1 cellular context compared by ENCODE assay signal in genomic region chr12:57522019-57522886, GRCh38.
TF ChIP-seq lines count a peak whose summit lies in the region.

A gene with protein sequence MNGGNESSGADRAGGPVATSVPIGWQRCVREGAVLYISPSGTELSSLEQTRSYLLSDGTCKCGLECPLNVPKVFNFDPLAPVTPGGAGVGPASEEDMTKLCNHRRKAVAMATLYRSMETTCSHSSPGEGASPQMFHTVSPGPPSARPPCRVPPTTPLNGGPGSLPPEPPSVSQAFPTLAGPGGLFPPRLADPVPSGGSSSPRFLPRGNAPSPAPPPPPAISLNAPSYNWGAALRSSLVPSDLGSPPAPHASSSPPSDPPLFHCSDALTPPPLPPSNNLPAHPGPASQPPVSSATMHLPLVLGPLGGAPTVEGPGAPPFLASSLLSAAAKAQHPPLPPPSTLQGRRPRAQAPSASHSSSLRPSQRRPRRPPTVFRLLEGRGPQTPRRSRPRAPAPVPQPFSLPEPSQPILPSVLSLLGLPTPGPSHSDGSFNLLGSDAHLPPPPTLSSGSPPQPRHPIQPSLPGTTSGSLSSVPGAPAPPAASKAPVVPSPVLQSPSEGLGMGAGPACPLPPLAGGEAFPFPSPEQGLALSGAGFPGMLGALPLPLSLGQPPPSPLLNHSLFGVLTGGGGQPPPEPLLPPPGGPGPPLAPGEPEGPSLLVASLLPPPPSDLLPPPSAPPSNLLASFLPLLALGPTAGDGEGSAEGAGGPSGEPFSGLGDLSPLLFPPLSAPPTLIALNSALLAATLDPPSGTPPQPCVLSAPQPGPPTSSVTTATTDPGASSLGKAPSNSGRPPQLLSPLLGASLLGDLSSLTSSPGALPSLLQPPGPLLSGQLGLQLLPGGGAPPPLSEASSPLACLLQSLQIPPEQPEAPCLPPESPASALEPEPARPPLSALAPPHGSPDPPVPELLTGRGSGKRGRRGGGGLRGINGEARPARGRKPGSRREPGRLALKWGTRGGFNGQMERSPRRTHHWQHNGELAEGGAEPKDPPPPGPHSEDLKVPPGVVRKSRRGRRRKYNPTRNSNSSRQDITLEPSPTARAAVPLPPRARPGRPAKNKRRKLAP (plus strand): TSS chr12:57522824. CDS start chr12:57524304, 1,480 bp downstream.

TF ChIP-seq in HEK293, 187 proteins besides CTCF, POLR2A, EP300 and RAD21 (continued from another document):
- TF ChIP-seq, protein P1, sequence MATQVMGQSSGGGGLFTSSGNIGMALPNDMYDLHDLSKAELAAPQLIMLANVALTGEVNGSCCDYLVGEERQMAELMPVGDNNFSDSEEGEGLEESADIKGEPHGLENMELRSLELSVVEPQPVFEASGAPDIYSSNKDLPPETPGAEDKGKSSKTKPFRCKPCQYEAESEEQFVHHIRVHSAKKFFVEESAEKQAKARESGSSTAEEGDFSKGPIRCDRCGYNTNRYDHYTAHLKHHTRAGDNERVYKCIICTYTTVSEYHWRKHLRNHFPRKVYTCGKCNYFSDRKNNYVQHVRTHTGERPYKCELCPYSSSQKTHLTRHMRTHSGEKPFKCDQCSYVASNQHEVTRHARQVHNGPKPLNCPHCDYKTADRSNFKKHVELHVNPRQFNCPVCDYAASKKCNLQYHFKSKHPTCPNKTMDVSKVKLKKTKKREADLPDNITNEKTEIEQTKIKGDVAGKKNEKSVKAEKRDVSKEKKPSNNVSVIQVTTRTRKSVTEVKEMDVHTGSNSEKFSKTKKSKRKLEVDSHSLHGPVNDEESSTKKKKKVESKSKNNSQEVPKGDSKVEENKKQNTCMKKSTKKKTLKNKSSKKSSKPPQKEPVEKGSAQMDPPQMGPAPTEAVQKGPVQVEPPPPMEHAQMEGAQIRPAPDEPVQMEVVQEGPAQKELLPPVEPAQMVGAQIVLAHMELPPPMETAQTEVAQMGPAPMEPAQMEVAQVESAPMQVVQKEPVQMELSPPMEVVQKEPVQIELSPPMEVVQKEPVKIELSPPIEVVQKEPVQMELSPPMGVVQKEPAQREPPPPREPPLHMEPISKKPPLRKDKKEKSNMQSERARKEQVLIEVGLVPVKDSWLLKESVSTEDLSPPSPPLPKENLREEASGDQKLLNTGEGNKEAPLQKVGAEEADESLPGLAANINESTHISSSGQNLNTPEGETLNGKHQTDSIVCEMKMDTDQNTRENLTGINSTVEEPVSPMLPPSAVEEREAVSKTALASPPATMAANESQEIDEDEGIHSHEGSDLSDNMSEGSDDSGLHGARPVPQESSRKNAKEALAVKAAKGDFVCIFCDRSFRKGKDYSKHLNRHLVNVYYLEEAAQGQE (tag by site-specific recombination; IDR thresholded peaks at IDR 0.05): no peak
- TF ChIP-seq ZNF184 (tag by site-specific recombination; IDR thresholded peaks at IDR 0.05): no peak
- no peak for TF ChIP-seq ZNF548 (tag by site-specific recombination; IDR thresholded peaks at IDR 0.05)
- no peak for TF ChIP-seq ZNF660 (tag by site-specific recombination; IDR thresholded peaks at IDR 0.05)
- no peak for TF ChIP-seq GLI2 (tag by site-specific recombination; IDR thresholded peaks at IDR 0.05; ENCODE audit: borderline replicate concordance, low read depth)
- TF ChIP-seq, protein P2, sequence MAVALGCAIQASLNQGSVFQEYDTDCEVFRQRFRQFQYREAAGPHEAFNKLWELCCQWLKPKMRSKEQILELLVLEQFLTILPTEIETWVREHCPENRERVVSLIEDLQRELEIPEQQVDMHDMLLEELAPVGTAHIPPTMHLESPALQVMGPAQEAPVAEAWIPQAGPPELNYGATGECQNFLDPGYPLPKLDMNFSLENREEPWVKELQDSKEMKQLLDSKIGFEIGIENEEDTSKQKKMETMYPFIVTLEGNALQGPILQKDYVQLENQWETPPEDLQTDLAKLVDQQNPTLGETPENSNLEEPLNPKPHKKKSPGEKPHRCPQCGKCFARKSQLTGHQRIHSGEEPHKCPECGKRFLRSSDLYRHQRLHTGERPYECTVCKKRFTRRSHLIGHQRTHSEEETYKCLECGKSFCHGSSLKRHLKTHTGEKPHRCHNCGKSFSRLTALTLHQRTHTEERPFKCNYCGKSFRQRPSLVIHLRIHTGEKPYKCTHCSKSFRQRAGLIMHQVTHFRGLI (tag by site-specific recombination; IDR thresholded peaks at IDR 0.05): 0 out of 2 replicates have a peak, but pooled peaks have one; percentile 11
- TF ChIP-seq ZIC2 (tag by site-specific recombination; IDR thresholded peaks at IDR 0.05): peak; percentile 60
- no peak for TF ChIP-seq ZNF148 (tag by site-specific recombination; IDR thresholded peaks at IDR 0.05; ENCODE audit: borderline replicate concordance)
- TF ChIP-seq ZNF157 (tag by site-specific recombination; IDR thresholded peaks at IDR 0.05): no peak
- TF ChIP-seq ZNF677 (tag by site-specific recombination; IDR thresholded peaks at IDR 0.05): no peak
- TF ChIP-seq ZNF239 (tag by site-specific recombination; IDR thresholded peaks at IDR 0.05): peak; percentile 12; the same call in 1 of the 2 replicates
- TF ChIP-seq ZNF558 (tag by site-specific recombination; IDR thresholded peaks at IDR 0.05): 0 out of 2 replicates have a peak, but pooled peaks have one; percentile 23
- no peak for TF ChIP-seq ZNF433 (tag by site-specific recombination; IDR thresholded peaks at IDR 0.05; ENCODE audit: low read depth)
- TF ChIP-seq, protein P3, sequence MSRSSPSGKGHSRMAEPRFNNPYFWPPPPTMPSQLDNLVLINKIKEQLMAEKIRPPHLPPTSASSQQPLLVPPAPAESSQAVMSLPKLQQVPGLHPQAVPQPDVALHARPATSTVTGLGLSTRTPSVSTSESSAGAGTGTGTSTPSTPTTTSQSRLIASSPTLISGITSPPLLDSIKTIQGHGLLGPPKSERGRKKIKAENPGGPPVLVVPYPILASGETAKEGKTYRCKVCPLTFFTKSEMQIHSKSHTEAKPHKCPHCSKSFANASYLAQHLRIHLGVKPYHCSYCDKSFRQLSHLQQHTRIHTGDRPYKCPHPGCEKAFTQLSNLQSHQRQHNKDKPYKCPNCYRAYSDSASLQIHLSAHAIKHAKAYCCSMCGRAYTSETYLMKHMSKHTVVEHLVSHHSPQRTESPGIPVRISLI (tag by site-specific recombination; IDR thresholded peaks at IDR 0.05): no peak
- TF ChIP-seq, protein P4, sequence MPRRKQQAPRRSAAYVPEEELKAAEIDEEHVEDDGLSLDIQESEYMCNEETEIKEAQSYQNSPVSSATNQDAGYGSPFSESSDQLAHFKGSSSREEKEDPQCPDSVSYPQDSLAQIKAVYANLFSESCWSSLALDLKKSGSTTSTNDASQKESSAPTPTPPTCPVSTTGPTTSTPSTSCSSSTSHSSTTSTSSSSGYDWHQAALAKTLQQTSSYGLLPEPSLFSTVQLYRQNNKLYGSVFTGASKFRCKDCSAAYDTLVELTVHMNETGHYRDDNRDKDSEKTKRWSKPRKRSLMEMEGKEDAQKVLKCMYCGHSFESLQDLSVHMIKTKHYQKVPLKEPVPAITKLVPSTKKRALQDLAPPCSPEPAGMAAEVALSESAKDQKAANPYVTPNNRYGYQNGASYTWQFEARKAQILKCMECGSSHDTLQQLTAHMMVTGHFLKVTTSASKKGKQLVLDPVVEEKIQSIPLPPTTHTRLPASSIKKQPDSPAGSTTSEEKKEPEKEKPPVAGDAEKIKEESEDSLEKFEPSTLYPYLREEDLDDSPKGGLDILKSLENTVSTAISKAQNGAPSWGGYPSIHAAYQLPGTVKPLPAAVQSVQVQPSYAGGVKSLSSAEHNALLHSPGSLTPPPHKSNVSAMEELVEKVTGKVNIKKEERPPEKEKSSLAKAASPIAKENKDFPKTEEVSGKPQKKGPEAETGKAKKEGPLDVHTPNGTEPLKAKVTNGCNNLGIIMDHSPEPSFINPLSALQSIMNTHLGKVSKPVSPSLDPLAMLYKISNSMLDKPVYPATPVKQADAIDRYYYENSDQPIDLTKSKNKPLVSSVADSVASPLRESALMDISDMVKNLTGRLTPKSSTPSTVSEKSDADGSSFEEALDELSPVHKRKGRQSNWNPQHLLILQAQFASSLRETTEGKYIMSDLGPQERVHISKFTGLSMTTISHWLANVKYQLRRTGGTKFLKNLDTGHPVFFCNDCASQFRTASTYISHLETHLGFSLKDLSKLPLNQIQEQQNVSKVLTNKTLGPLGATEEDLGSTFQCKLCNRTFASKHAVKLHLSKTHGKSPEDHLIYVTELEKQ (tag by site-specific recombination; IDR thresholded peaks at IDR 0.05; ENCODE audit: borderline replicate concordance): peak; percentile 65; the same call in 1 of the 2 replicates
- peak; percentile 96 for TF ChIP-seq KLF7 (tag by site-specific recombination; IDR thresholded peaks at IDR 0.05; ENCODE audit: borderline replicate concordance)
- TF ChIP-seq ZNF211 (tag by site-specific recombination; IDR thresholded peaks at IDR 0.05; ENCODE audit: low read depth): no peak
- TF ChIP-seq ZNF510 (tag by site-specific recombination; IDR thresholded peaks at IDR 0.05; ENCODE audit: insufficient replicate concordance): no peak
- TF ChIP-seq ZNF324 (tag by site-specific recombination; IDR thresholded peaks at IDR 0.05): peak; percentile 74; the same call in 1 of the 2 replicates
- TF ChIP-seq ZNF501 (tag by site-specific recombination; IDR thresholded peaks at IDR 0.05): peak; percentile 73; the same call in 1 of the 2 replicates
- TF ChIP-seq ZNF302 (tag by site-specific recombination; IDR thresholded peaks at IDR 0.05; ENCODE audit: low read depth): no peak; the same call in 1 of the 2 replicates
- TF ChIP-seq REPIN1 (tag by site-specific recombination; IDR thresholded peaks at IDR 0.05; ENCODE audit: low read depth): no peak
- peak; percentile 67 for TF ChIP-seq ZNF580 (tag by site-specific recombination; IDR thresholded peaks at IDR 0.05)
- TF ChIP-seq ZNF248 (tag by site-specific recombination; IDR thresholded peaks at IDR 0.05): no peak
- no peak for TF ChIP-seq ZNF785 (tag by site-specific recombination; IDR thresholded peaks at IDR 0.05)
- no peak; the same call in 1 of the 2 replicates for TF ChIP-seq ZNF10 (tag by site-specific recombination; IDR thresholded peaks at IDR 0.05)
- TF ChIP-seq, protein P5, sequence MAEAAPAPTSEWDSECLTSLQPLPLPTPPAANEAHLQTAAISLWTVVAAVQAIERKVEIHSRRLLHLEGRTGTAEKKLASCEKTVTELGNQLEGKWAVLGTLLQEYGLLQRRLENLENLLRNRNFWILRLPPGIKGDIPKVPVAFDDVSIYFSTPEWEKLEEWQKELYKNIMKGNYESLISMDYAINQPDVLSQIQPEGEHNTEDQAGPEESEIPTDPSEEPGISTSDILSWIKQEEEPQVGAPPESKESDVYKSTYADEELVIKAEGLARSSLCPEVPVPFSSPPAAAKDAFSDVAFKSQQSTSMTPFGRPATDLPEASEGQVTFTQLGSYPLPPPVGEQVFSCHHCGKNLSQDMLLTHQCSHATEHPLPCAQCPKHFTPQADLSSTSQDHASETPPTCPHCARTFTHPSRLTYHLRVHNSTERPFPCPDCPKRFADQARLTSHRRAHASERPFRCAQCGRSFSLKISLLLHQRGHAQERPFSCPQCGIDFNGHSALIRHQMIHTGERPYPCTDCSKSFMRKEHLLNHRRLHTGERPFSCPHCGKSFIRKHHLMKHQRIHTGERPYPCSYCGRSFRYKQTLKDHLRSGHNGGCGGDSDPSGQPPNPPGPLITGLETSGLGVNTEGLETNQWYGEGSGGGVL (tag by site-specific recombination; IDR thresholded peaks at IDR 0.05): peak; percentile 71
- peak; percentile 27; the same call in 1 of the 2 replicates for TF ChIP-seq MZF1 (tag by site-specific recombination; IDR thresholded peaks at IDR 0.05; ENCODE audit: borderline replicate concordance)
- TF ChIP-seq ZNF544 (tag by site-specific recombination; IDR thresholded peaks at IDR 0.05): no peak
- TF ChIP-seq, protein P6, sequence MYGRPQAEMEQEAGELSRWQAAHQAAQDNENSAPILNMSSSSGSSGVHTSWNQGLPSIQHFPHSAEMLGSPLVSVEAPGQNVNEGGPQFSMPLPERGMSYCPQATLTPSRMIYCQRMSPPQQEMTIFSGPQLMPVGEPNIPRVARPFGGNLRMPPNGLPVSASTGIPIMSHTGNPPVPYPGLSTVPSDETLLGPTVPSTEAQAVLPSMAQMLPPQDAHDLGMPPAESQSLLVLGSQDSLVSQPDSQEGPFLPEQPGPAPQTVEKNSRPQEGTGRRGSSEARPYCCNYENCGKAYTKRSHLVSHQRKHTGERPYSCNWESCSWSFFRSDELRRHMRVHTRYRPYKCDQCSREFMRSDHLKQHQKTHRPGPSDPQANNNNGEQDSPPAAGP (tag by site-specific recombination; IDR thresholded peaks at IDR 0.05): peak; percentile 91; the same call in 1 of the 2 replicates
- TF ChIP-seq ZNF658 (tag by site-specific recombination; IDR thresholded peaks at IDR 0.05): no peak
- TF ChIP-seq, protein P7, sequence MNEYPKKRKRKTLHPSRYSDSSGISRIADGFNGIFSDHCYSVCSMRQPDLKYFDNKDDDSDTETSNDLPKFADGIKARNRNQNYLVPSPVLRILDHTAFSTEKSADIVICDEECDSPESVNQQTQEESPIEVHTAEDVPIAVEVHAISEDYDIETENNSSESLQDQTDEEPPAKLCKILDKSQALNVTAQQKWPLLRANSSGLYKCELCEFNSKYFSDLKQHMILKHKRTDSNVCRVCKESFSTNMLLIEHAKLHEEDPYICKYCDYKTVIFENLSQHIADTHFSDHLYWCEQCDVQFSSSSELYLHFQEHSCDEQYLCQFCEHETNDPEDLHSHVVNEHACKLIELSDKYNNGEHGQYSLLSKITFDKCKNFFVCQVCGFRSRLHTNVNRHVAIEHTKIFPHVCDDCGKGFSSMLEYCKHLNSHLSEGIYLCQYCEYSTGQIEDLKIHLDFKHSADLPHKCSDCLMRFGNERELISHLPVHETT (tag by site-specific recombination; IDR thresholded peaks at IDR 0.05): peak; percentile 52; the same call in 1 of the 2 replicates
- TF ChIP-seq ZBTB17 (tag by site-specific recombination; IDR thresholded peaks at IDR 0.05): peak; percentile 57; the same call in 1 of the 2 replicates
- no peak for TF ChIP-seq ZNF514 (tag by site-specific recombination; IDR thresholded peaks at IDR 0.05)
- no peak for TF ChIP-seq ZNF707 (tag by site-specific recombination; IDR thresholded peaks at IDR 0.05)
- TF ChIP-seq ZNF792 (tag by site-specific recombination; IDR thresholded peaks at IDR 0.05): no peak
- peak; percentile 97 for TF ChIP-seq BCL11A (tag by site-specific recombination; IDR thresholded peaks at IDR 0.05; ENCODE audit: low read depth)
